ENCODE assay signal across 14 cellular contexts in genomic region chr12:22474970-22475720, GRCh38.
"Had no signal": no experiment of that assay in that cellular context is flagged by ENCODE, and none has a peak within 500 bp of the region (broad histone marks: within the 10 kb centered on the region; RNA-seq: fewer than 3 reads in every experiment).

No MANE protein-coding gene starts in this region.

- H3K27me3 Mint-ChIP-seq: naive thymus-derived CD4-positive, alpha-beta T cell; stimulated activated naive B cell treated with anti-CD40 and anti-IgM and Interleukin-4, amounts not matched to agents 10 μg/mL and 1 μg/mL and 100 μg/mL, for 72 hours had no signal

- H3K9me3 Mint-ChIP-seq: endodermal cell; naive thymus-derived CD4-positive, alpha-beta T cell had no signal

- H3K4me1 ChIP-seq: parathyroid adenoma, thyroid gland had no signal

- H3K27me3 ChIP-seq: dorsolateral prefrontal cortex, thyroid gland had no signal

- H3K79me2 ChIP-seq: parathyroid adenoma had no signal

- H3K27ac Mint-ChIP-seq: endodermal cell; naive thymus-derived CD4-positive, alpha-beta T cell; stimulated activated naive B cell treated with anti-CD40 and anti-IgM and Interleukin-4, amounts not matched to agents 10 μg/mL and 1 μg/mL and 100 μg/mL, for 72 hours had no signal

- H3K9me3 ChIP-seq: left ventricle myocardium inferior, mucosa of descending colon, thyroid gland had no signal

- H2AFZ ChIP-seq: parathyroid adenoma had no signal

- H3K9ac ChIP-seq: parathyroid adenoma had no signal

- H3K36me3 ChIP-seq: thyroid gland had no signal

- H3K27ac ChIP-seq: dorsolateral prefrontal cortex, left ventricle myocardium inferior, parathyroid adenoma, thyroid gland had no signal

- DNase-seq: activated naive CD4-positive, alpha-beta T cell; activated T-cell treated with anti-CD3 and anti-CD28 coated beads for 4 hours; aorta; dorsolateral prefrontal cortex; endodermal cell; hypothalamus; left ventricle myocardium inferior; mucosa of descending colon; naive thymus-derived CD4-positive, alpha-beta T cell; stimulated activated CD4-positive, alpha-beta T cell treated with anti-CD3 and anti-CD28 coated beads, Interleukin-2, amount 100 ng/mL, for 48 hours; stimulated activated naive B cell treated with anti-CD40 and anti-IgM and Interleukin-4, amounts not matched to agents 10 μg/mL and 1 μg/mL and 100 μg/mL, for 72 hours; T-helper 9 cell; thyroid gland had no signal

- H3K4me1 Mint-ChIP-seq: endodermal cell had no signal

- H3K4me3 Mint-ChIP-seq: endodermal cell; naive thymus-derived CD4-positive, alpha-beta T cell; stimulated activated naive B cell treated with anti-CD40 and anti-IgM and Interleukin-4, amounts not matched to agents 10 μg/mL and 1 μg/mL and 100 μg/mL, for 72 hours had no signal

- H3K4me3 ChIP-seq: dorsolateral prefrontal cortex, left ventricle myocardium inferior, mucosa of descending colon, thyroid gland had no signal
